Comparison of ENCODE assay signal across 1 cellular context in genomic region chr1:220579317-220579716, GRCh38.
TF ChIP-seq lines count a peak whose summit lies in the region.

No MANE protein-coding gene starts in this region.

TF ChIP-seq in GM12878, 131 proteins besides CTCF, POLR2A, EP300 and RAD21 (continued from another document):
- TF ChIP-seq TCF3 (IDR thresholded peaks at IDR 0.05; ENCODE audit: borderline replicate concordance, insufficient read depth, low read depth, low read length): no peak
- TF ChIP-seq FOXM1 (IDR thresholded peaks at IDR 0.05; ENCODE audit: low read depth, low read length): peak; percentile 20; the same call in 1 of the 2 replicates
- no peak for TF ChIP-seq SMC3 (IDR thresholded peaks at IDR 0.05; ENCODE audit: borderline replicate concordance, low read length)
- no peak for TF ChIP-seq RELA (IDR thresholded peaks at IDR 0.05; ENCODE audit: borderline replicate concordance, partially characterized antibody)
